ENCODE assay signal across 23 cellular contexts in genomic region chr1:80565416-80565815, GRCh38.
"Had no signal": no experiment of that assay in that cellular context is flagged by ENCODE, and none has a peak within 500 bp of the region (broad histone marks: within the 10 kb centered on the region; RNA-seq: fewer than 3 reads in every experiment).

No MANE protein-coding gene starts in this region.

- H3K36me3 ChIP-seq: colonic mucosa, esophagus muscularis mucosa, gastroesophageal sphincter, heart left ventricle, left lung, lower lobe of right lung had no signal

- H3K9me3 ChIP-seq: colonic mucosa, esophagus muscularis mucosa, gastroesophageal sphincter, left lung, lower lobe of right lung, mucosa of descending colon had no signal

- DNase-seq: colonic mucosa; cortex of kidney; effector CD8-positive, alpha-beta T cell; effector memory CD8-positive, alpha-beta T cell; endodermal cell; foreskin keratinocyte; heart left ventricle; hypothalamus; immature natural killer cell; islet precursor cell; left colon; left lung; left ventricle myocardium superior; lower lobe of right lung; mesenchymal stem cell; mucosa of descending colon; naive B cell had no signal

- FAIRE-seq: endometrium, frontal cortex had no signal

- H3K4me3 ChIP-seq: colonic mucosa, esophagus muscularis mucosa, gastroesophageal sphincter, heart left ventricle, hepatocyte, left lung, lower lobe of right lung, mucosa of descending colon had no signal

- H2AFZ ChIP-seq: hepatocyte had no signal

- H3K4me2 ChIP-seq: hepatocyte had no signal

- H3K4me1 ChIP-seq: colonic mucosa, esophagus muscularis mucosa, foreskin keratinocyte, gastroesophageal sphincter, heart left ventricle, left lung, lower lobe of right lung had no signal

- H3K27me3 ChIP-seq: colonic mucosa, esophagus muscularis mucosa, foreskin keratinocyte, gastroesophageal sphincter, heart left ventricle, hepatocyte, left lung had no signal

- H3K27ac ChIP-seq: colonic mucosa, epithelial cell of prostate, esophagus muscularis mucosa, foreskin keratinocyte, gastroesophageal sphincter, heart left ventricle, hepatocyte, left lung, lower lobe of right lung had no signal

- H3K79me2 ChIP-seq: hepatocyte had no signal
